In the genomic region with DNA sequence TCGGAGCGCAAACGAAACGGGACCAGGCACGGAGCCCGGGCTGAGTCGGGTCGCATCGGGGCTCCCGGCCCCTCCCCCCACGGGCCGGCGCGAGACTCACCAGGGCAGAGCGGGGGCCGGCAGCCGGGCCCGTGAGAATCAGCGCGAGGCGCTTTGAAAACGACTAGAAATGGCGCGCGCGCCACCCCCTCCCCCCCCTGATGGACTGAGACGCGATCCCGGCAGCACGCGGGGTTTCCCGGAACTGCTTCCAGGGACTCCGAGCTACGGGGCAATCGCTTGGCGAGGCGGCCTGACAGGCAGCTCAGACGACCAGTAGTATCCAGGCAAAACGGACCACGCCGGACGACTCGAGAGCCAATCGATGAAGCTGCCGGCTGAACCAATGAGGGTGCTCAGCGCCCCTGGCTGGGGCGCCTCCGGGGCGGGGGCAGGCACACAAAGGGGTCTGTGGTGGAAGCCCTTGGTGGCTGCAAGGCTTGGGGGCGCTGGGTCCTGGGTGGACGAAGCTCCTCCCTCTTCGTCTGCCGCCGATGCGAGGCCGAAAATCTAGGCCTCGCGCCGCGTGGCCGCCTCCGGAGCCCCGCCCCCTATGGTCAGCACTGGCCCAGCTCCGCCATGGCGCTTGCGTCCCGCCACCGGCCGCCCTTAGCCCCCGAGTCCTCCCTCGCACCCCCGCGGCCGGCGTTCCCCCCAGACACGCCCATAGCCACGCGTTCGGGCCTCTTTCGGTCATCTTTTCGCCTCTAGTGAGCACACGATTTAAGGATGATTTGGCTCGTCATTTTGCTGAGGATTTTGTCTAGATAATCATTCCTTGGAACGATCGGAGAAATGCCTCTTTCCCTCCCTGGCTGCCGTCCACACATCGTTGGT, we compare ENCODE assay signal across 1 cellular context.
A peak's percentile ranks its signal among the peaks of the same experiment; 100 is the strongest.
TF ChIP-seq lines count a peak whose summit lies in the region.

A gene (minus strand): TSS at position 174 of the 876 bp plus-strand sequence. CDS start 3,276 bp downstream, outside the sequence.

TF ChIP-seq in HepG2, 621 proteins besides CTCF, POLR2A, EP300 and RAD21 (continued from another document and continues in another):
- TF ChIP-seq, protein P1, sequence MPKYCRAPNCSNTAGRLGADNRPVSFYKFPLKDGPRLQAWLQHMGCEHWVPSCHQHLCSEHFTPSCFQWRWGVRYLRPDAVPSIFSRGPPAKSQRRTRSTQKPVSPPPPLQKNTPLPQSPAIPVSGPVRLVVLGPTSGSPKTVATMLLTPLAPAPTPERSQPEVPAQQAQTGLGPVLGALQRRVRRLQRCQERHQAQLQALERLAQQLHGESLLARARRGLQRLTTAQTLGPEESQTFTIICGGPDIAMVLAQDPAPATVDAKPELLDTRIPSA (CRISPR knock-in tag; IDR thresholded peaks at IDR 0.05; ENCODE audit: borderline replicate concordance), result no peak
- TF ChIP-seq, protein P2, sequence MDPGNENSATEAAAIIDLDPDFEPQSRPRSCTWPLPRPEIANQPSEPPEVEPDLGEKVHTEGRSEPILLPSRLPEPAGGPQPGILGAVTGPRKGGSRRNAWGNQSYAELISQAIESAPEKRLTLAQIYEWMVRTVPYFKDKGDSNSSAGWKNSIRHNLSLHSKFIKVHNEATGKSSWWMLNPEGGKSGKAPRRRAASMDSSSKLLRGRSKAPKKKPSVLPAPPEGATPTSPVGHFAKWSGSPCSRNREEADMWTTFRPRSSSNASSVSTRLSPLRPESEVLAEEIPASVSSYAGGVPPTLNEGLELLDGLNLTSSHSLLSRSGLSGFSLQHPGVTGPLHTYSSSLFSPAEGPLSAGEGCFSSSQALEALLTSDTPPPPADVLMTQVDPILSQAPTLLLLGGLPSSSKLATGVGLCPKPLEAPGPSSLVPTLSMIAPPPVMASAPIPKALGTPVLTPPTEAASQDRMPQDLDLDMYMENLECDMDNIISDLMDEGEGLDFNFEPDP (CRISPR knock-in tag; conservative IDR thresholded peaks at IDR 0.05), result no peak
- TF ChIP-seq ATM (IDR thresholded peaks at IDR 0.05; ENCODE audit: borderline replicate concordance), result no peak
- TF ChIP-seq RARG (CRISPR knock-in tag; IDR thresholded peaks at IDR 0.05; ENCODE audit: low read depth), result no peak
- TF ChIP-seq, protein P3, sequence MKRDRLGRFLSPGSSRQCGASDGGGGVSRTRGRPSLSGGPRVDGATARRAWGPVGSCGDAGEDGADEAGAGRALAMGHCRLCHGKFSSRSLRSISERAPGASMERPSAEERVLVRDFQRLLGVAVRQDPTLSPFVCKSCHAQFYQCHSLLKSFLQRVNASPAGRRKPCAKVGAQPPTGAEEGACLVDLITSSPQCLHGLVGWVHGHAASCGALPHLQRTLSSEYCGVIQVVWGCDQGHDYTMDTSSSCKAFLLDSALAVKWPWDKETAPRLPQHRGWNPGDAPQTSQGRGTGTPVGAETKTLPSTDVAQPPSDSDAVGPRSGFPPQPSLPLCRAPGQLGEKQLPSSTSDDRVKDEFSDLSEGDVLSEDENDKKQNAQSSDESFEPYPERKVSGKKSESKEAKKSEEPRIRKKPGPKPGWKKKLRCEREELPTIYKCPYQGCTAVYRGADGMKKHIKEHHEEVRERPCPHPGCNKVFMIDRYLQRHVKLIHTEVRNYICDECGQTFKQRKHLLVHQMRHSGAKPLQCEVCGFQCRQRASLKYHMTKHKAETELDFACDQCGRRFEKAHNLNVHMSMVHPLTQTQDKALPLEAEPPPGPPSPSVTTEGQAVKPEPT (CRISPR knock-in tag; IDR thresholded peaks at IDR 0.05; ENCODE audit: low read depth), result no peak
- TF ChIP-seq, protein P4, sequence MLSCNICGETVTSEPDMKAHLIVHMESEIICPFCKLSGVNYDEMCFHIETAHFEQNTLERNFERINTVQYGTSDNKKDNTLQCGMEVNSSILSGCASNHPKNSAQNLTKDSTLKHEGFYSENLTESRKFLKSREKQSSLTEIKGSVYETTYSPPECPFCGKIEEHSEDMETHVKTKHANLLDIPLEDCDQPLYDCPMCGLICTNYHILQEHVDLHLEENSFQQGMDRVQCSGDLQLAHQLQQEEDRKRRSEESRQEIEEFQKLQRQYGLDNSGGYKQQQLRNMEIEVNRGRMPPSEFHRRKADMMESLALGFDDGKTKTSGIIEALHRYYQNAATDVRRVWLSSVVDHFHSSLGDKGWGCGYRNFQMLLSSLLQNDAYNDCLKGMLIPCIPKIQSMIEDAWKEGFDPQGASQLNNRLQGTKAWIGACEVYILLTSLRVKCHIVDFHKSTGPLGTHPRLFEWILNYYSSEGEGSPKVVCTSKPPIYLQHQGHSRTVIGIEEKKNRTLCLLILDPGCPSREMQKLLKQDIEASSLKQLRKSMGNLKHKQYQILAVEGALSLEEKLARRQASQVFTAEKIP (CRISPR knock-in tag; IDR thresholded peaks at IDR 0.05; ENCODE audit: borderline replicate concordance), result no peak
- TF ChIP-seq, protein P5, sequence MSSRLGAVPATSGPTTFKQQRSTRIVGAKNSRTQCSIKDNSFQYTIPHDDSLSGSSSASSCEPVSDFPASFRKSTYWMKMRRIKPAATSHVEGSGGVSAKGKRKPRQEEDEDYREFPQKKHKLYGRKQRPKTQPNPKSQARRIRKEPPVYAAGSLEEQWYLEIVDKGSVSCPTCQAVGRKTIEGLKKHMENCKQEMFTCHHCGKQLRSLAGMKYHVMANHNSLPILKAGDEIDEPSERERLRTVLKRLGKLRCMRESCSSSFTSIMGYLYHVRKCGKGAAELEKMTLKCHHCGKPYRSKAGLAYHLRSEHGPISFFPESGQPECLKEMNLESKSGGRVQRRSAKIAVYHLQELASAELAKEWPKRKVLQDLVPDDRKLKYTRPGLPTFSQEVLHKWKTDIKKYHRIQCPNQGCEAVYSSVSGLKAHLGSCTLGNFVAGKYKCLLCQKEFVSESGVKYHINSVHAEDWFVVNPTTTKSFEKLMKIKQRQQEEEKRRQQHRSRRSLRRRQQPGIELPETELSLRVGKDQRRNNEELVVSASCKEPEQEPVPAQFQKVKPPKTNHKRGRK (CRISPR knock-in tag; IDR thresholded peaks at IDR 0.05), result no peak
- peak; percentile 75; the same call in 1 of the 2 replicates for TF ChIP-seq PCBP1 (IDR thresholded peaks at IDR 0.05; ENCODE audit: borderline replicate concordance, low read depth, low read length)
- TF ChIP-seq KDM4B (CRISPR knock-in tag; IDR thresholded peaks at IDR 0.05), result no peak
- TF ChIP-seq ZNF451 (CRISPR knock-in tag; IDR thresholded peaks at IDR 0.05), result peak; percentile 73; the same call in 1 of the 2 replicates
- TF ChIP-seq HDAC2 (CRISPR knock-in tag; IDR thresholded peaks at IDR 0.05), result peak; percentile 45; the same call in 1 of the 2 replicates
- no peak for TF ChIP-seq CEBPB (IDR thresholded peaks at IDR 0.05; ENCODE audit: borderline replicate concordance, low read depth, low read length)
- TF ChIP-seq, protein P6, sequence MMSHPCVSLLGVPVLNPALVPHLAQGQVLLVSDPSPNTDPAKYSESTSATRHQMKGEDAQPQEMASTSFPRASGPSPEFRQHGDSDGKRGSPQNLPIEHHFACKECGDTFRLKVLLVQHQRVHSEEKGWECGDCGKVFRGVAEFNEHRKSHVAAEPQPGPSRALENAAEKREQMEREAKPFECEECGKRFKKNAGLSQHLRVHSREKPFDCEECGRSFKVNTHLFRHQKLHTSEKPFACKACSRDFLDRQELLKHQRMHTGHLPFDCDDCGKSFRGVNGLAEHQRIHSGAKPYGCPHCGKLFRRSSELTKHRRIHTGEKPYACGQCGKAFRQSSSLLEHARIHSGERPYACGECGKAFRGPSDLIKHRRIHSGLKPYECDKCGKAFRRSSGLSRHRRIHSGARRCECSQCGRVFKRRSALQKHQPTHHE (CRISPR knock-in tag; IDR thresholded peaks at IDR 0.05; ENCODE audit: borderline replicate concordance), result peak; percentile 77; the same call in 1 of the 2 replicates
- TF ChIP-seq GABPA (IDR thresholded peaks at IDR 0.05; ENCODE audit: low read depth, low read length), result peak; percentile 57
- peak; percentile 82 for TF ChIP-seq GABPA (CRISPR knock-in tag; IDR thresholded peaks at IDR 0.05; ENCODE audit: low read depth)
- TF ChIP-seq, protein P7, sequence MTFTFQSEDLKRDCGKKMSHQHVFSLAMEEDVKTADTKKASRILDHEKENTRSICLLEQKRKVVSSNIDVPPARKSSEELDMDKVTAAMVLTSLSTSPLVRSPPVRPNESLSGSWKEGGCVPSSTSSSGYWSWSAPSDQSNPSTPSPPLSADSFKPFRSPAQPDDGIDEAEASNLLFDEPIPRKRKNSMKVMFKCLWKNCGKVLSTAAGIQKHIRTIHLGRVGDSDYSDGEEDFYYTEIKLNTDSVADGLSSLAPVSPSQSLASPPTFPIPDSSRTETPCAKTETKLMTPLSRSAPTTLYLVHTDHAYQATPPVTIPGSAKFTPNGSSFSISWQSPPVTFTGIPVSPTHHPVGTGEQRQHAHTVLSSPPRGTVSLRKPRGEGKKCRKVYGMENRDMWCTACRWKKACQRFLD (CRISPR knock-in tag; IDR thresholded peaks at IDR 0.05; ENCODE audit: borderline replicate concordance), result no peak; the same call in 1 of the 2 replicates
- 0 out of 2 replicates have a peak, but pooled peaks have one; percentile 33 for TF ChIP-seq CBX5 (CRISPR knock-in tag; IDR thresholded peaks at IDR 0.05; ENCODE audit: borderline replicate concordance)
- no peak for TF ChIP-seq SOX13 (IDR thresholded peaks at IDR 0.05)
- 0 out of 4 replicates have a peak, but pooled peaks of 1 of the 2 experiments have one; percentile 44 for TF ChIP-seq SOX13 (CRISPR knock-in tag; conservative IDR thresholded peaks at IDR 0.05 in 1 of 2, IDR thresholded peaks at IDR 0.05 in 1 of 2)
- peak; percentile 29; the same call in 1 of the 2 replicates for TF ChIP-seq HNF4A (CRISPR knock-in tag; IDR thresholded peaks at IDR 0.05)
- TF ChIP-seq ZNF776 (CRISPR knock-in tag; IDR thresholded peaks at IDR 0.05), result peak; percentile 57; the same call in 1 of the 2 replicates
- no peak for TF ChIP-seq EED (CRISPR knock-in tag; IDR thresholded peaks at IDR 0.05)
- TF ChIP-seq HMG20A (CRISPR knock-in tag; IDR thresholded peaks at IDR 0.05; ENCODE audit: borderline replicate concordance), result no peak
- TF ChIP-seq, protein P8, sequence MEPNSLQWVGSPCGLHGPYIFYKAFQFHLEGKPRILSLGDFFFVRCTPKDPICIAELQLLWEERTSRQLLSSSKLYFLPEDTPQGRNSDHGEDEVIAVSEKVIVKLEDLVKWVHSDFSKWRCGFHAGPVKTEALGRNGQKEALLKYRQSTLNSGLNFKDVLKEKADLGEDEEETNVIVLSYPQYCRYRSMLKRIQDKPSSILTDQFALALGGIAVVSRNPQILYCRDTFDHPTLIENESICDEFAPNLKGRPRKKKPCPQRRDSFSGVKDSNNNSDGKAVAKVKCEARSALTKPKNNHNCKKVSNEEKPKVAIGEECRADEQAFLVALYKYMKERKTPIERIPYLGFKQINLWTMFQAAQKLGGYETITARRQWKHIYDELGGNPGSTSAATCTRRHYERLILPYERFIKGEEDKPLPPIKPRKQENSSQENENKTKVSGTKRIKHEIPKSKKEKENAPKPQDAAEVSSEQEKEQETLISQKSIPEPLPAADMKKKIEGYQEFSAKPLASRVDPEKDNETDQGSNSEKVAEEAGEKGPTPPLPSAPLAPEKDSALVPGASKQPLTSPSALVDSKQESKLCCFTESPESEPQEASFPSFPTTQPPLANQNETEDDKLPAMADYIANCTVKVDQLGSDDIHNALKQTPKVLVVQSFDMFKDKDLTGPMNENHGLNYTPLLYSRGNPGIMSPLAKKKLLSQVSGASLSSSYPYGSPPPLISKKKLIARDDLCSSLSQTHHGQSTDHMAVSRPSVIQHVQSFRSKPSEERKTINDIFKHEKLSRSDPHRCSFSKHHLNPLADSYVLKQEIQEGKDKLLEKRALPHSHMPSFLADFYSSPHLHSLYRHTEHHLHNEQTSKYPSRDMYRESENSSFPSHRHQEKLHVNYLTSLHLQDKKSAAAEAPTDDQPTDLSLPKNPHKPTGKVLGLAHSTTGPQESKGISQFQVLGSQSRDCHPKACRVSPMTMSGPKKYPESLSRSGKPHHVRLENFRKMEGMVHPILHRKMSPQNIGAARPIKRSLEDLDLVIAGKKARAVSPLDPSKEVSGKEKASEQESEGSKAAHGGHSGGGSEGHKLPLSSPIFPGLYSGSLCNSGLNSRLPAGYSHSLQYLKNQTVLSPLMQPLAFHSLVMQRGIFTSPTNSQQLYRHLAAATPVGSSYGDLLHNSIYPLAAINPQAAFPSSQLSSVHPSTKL (CRISPR knock-in tag; IDR thresholded peaks at IDR 0.05), result peak; percentile 4; the same call in 1 of the 2 replicates
- TF ChIP-seq ZNF75D (CRISPR knock-in tag; IDR thresholded peaks at IDR 0.05; ENCODE audit: borderline replicate concordance), result no peak; the same call in 1 of the 2 replicates
- TF ChIP-seq ZNF33B (CRISPR knock-in tag; IDR thresholded peaks at IDR 0.05), result peak; percentile 51; the same call in 1 of the 2 replicates
- TF ChIP-seq, protein P9, sequence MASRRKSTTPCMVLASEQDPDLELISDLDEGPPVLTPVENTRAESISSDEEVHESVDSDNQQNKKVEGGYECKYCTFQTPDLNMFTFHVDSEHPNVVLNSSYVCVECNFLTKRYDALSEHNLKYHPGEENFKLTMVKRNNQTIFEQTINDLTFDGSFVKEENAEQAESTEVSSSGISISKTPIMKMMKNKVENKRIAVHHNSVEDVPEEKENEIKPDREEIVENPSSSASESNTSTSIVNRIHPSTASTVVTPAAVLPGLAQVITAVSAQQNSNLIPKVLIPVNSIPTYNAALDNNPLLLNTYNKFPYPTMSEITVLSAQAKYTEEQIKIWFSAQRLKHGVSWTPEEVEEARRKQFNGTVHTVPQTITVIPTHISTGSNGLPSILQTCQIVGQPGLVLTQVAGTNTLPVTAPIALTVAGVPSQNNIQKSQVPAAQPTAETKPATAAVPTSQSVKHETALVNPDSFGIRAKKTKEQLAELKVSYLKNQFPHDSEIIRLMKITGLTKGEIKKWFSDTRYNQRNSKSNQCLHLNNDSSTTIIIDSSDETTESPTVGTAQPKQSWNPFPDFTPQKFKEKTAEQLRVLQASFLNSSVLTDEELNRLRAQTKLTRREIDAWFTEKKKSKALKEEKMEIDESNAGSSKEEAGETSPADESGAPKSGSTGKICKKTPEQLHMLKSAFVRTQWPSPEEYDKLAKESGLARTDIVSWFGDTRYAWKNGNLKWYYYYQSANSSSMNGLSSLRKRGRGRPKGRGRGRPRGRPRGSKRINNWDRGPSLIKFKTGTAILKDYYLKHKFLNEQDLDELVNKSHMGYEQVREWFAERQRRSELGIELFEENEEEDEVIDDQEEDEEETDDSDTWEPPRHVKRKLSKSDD (CRISPR knock-in tag; IDR thresholded peaks at IDR 0.05; ENCODE audit: low read depth), result 0 out of 2 replicates have a peak, but pooled peaks have one; percentile 27
- no peak for TF ChIP-seq TCF7 (IDR thresholded peaks at IDR 0.05; ENCODE audit: low read depth)
- TF ChIP-seq IRX3 (CRISPR knock-in tag; IDR thresholded peaks at IDR 0.05; ENCODE audit: borderline replicate concordance, low read depth), result peak; percentile 59; the same call in 1 of the 2 replicates
- TF ChIP-seq ZMYM2 (CRISPR knock-in tag; IDR thresholded peaks at IDR 0.05), result no peak
- peak; percentile 87 for TF ChIP-seq HOXA3 (CRISPR knock-in tag; IDR thresholded peaks at IDR 0.05)
- peak; percentile 80 for TF ChIP-seq REPIN1 (CRISPR knock-in tag; IDR thresholded peaks at IDR 0.05; ENCODE audit: borderline replicate concordance, low read depth)
- TF ChIP-seq ZNF788 (CRISPR knock-in tag; IDR thresholded peaks at IDR 0.05; ENCODE audit: borderline replicate concordance), result peak; percentile 73; the same call in 1 of the 2 replicates
- TF ChIP-seq, protein P10, sequence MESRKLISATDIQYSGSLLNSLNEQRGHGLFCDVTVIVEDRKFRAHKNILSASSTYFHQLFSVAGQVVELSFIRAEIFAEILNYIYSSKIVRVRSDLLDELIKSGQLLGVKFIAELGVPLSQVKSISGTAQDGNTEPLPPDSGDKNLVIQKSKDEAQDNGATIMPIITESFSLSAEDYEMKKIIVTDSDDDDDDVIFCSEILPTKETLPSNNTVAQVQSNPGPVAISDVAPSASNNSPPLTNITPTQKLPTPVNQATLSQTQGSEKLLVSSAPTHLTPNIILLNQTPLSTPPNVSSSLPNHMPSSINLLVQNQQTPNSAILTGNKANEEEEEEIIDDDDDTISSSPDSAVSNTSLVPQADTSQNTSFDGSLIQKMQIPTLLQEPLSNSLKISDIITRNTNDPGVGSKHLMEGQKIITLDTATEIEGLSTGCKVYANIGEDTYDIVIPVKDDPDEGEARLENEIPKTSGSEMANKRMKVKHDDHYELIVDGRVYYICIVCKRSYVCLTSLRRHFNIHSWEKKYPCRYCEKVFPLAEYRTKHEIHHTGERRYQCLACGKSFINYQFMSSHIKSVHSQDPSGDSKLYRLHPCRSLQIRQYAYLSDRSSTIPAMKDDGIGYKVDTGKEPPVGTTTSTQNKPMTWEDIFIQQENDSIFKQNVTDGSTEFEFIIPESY (CRISPR knock-in tag; IDR thresholded peaks at IDR 0.05), result no peak
